ENCODE assay signal across 1 cellular context in genomic region chr1:6298940-6299465, GRCh38.
TF ChIP-seq lines count a peak whose summit lies in the region.

No MANE protein-coding gene starts in this region.

TF ChIP-seq in HepG2, 621 proteins besides CTCF, POLR2A, EP300 and RAD21 (continued from another document):
- no peak for TF ChIP-seq ARID4A (CRISPR knock-in tag; IDR thresholded peaks at IDR 0.05; ENCODE audit: borderline replicate concordance)
